In the genomic region with DNA sequence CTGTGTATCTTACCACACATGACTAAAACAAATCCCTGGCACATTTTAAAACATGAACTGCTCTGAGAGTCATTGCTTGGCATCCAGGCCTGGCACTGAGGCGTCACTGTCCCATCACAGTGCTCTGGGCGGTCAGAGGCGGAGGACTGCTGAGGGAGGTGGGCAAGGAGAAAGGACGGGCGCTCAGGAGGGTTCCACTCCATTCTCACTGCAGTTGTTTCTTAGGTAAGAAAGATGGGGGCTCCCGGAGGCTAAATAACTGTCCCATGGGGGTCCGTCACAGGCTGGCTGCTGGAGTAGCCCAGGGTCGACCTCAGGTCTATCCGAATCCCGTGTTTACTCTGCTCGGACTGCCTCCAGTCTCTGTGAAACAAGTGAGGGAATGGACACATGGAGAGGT, we compare ENCODE assay signal across 10 cellular contexts.
"Had no signal": no experiment of that assay in that cellular context is flagged by ENCODE, and none has a peak within 500 bp of the region (broad histone marks: within the 10 kb centered on the region; RNA-seq: fewer than 3 reads in every experiment).

No MANE protein-coding gene starts in this region.

- H3K27ac ChIP-seq: GM23248 had no signal

- H3K4me3 Mint-ChIP-seq: GM23338, H9, HFFc6 had no signal

- H3K36me3 ChIP-seq: HAP-1 had no signal

- H3K9me3 Mint-ChIP-seq: HFFc6 had no signal

- ATAC-seq: GM23338, HCT116 had no signal

- H3K4me1 ChIP-seq: HAP-1 had no signal

- FAIRE-seq: H54 had no signal

- H3K27ac Mint-ChIP-seq: GM23338, H9, HFFc6 had no signal

- H3K9ac ChIP-seq: GM23248 had no signal

- DNase-seq: GM23248, GOT3, H7, H9, HCEC 1CT, HFFc6 had no signal

- H3K4me3 ChIP-seq: GM23248, GM23338, HAP-1 had no signal

- H3K9me3 ChIP-seq: HAP-1 had no signal

- H3K4me2 ChIP-seq: GM23338 had no signal

- H3K4me1 Mint-ChIP-seq: GM23338, H9 had no signal

- H2AFZ ChIP-seq: GM23248, GM23338 had no signal
